8 cellular contexts compared by ENCODE assay signal in the genomic region with DNA sequence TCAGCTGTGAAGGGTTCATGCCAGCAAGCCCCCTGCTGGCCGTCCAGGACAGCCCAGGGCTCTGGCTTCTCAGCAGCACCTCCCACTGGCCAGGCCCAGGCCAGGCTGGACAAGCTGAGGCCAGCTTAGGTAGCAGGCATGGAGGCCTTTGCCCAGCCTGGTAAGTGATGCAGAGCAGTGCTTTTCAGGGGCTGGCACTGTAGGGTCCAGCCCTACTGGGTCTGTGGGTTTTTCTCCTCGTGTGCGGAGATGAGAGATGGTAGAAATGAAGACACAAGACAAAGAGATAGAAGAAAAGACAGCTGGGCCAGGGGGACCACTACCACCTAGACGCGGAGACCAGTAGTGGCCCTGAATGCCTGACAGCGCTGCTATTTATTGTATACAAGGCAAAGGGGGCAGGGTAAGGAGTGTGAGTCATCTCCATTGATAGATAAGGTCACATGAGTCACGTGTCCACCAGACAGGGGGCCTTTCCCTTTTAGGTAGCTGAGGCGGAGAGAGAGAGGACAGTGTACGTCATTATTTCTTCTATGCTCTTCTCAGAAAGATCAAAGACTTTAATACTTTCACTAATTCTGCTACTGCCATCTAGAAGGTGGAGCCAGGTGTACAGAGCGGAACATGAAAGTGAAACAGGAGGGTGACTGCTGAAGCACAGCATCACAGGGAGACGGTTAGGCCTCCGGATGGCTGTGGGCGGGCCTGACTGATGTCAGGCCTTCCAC. TPM values are rescaled to one million over a fixed set of nuclear protein-coding genes. Genes with fewer than 3 reads are reported as not detected.
DNase-seq lines count a peak whose midpoint lies in the region; ATAC-seq and TF ChIP-seq lines count a peak whose summit lies in the region.
"Not testable (repeated sequence)": the region's sequence is repeated elsewhere in the genome, so short reads cannot be mapped to it uniquely, and the experiment has no call there.

No MANE protein-coding gene starts in this region.

- H3K4me1 Mint-ChIP-seq in stimulated activated naive B cell treated with anti-CD40 and anti-IgM and Interleukin-4, amounts not matched to agents 10 μg/mL and 1 μg/mL and 100 μg/mL, for 72 hours = peaks cover 22 to 43% of the 10 kb centered on the region in 2 donors

- H3K27me3 Mint-ChIP-seq in stimulated activated naive B cell treated with anti-CD40 and anti-IgM and Interleukin-4, amounts not matched to agents 10 μg/mL and 1 μg/mL and 100 μg/mL, for 72 hours = not testable (repeated sequence)

- peak overlapping the region; percentile 76 to 81 for H3K4me3 Mint-ChIP-seq in stimulated activated naive B cell treated with anti-CD40 and anti-IgM and Interleukin-4, amounts not matched to agents 10 μg/mL and 1 μg/mL and 100 μg/mL, for 72 hours

- not testable (repeated sequence) for H3K9me3 ChIP-seq in KOPT-K1 (ENCODE audit: insufficient read depth, low read length, poor library complexity, severe bottlenecking)

- H3K4me3 ChIP-seq in GM12865 (ENCODE audit: low read depth, low read length) = not testable (repeated sequence)

- H3K27ac ChIP-seq in KOPT-K1 (ENCODE audit: low read depth, low read length, poor library complexity, severe bottlenecking) = peak overlapping the region; percentile 64

- peaks cover 37 to 47% of the 10 kb centered on the region in 2 donors for H3K36me3 Mint-ChIP-seq in stimulated activated naive B cell treated with anti-CD40 and anti-IgM and Interleukin-4, amounts not matched to agents 10 μg/mL and 1 μg/mL and 100 μg/mL, for 72 hours

- peak; percentile 95 for DNase-seq in GM12865 (ENCODE audit: low read depth)
- DNase-seq in H4 (ENCODE audit: low spot score) = peak; percentile 72
- peak; percentile 86 for DNase-seq in T-helper 22 cell (ENCODE audit: low read depth)
- DNase-seq in activated naive CD4-positive, alpha-beta T cell treated with Interleukin-2 at 50 U/mL for 16 hours = peak; percentile 82
- DNase-seq in fibroblast of the conjunctiva (ENCODE audit: low read depth) = peak; percentile 14
- peak; percentile 41 for DNase-seq in omental fat pad (ENCODE audit: low spot score)
- peak; percentile 84 for DNase-seq in stimulated activated naive B cell treated with anti-CD40 and anti-IgM and Interleukin-4, amounts not matched to agents 10 μg/mL and 1 μg/mL and 100 μg/mL, for 72 hours

- TF ChIP-seq CTCF in GM12865 (IDR thresholded peaks at IDR 0.05; ENCODE audit: insufficient read depth, low read depth, low read length, missing control alignments) = peak; percentile 28
- not testable (repeated sequence) for TF ChIP-seq CTCF in omental fat pad (IDR thresholded peaks at IDR 0.05)

- peak overlapping the region; percentile 97 for H3K27ac Mint-ChIP-seq in stimulated activated naive B cell treated with anti-CD40 and anti-IgM and Interleukin-4, amounts not matched to agents 10 μg/mL and 1 μg/mL and 100 μg/mL, for 72 hours

- H3K36me3 ChIP-seq in KOPT-K1 (ENCODE audit: insufficient read depth, low read length) = peaks cover 85% of the 10 kb centered on the region

- ATAC-seq in omental fat pad (ENCODE audit: low FRiP score) = peak; percentile 73
- peak; percentile 94 to 96 for ATAC-seq in stimulated activated naive B cell treated with anti-CD40 and anti-IgM and Interleukin-4, amounts not matched to agents 10 μg/mL and 1 μg/mL and 100 μg/mL, for 72 hours (replicated peaks)

- not testable (repeated sequence) for H3K9me3 Mint-ChIP-seq in stimulated activated naive B cell treated with anti-CD40 and anti-IgM and Interleukin-4, amounts not matched to agents 10 μg/mL and 1 μg/mL and 100 μg/mL, for 72 hours

RNA-seq across cellular contexts. Expression of gene PILRB, which starts 13.2 kb away (rescaled TPM):
- total RNA-seq in H4 (2014; rRNA removed; shearing (Covaris generic)) = 4.4 and 4.6 TPM in 2 replicates
- 10 to 100 TPM; 25.0 to 83.5 (median 36.9) TPM for total RNA-seq in omental fat pad

RNA-seq across cellular contexts. Expression of gene PILRA, which starts 28.6 kb away (rescaled TPM):
- 0.54 TPM in 1 of 2 replicates, not detected in the other for total RNA-seq in H4 (2014; rRNA removed; shearing (Covaris generic))
- total RNA-seq in omental fat pad = 10 to 100 TPM in 2 of 4 donors, 1 to 10 TPM in 2; 8.6 to 36.9 (median 13.4) TPM

RNA-seq across cellular contexts. Expression of gene SPDYE3, which starts 37.2 kb away (rescaled TPM):
- total RNA-seq in H4 (2014; rRNA removed; shearing (Covaris generic)) = not detected in 2 replicates
- total RNA-seq in omental fat pad = not detected

Comparison
In these comparisons a context has a peak if more than half of its experiments do, and no peak if none do; other contexts are left out.
1. DNase-seq: peak in every context shown above with its lines; median percentile 95 in GM12865; 86 in T-helper 22 cell; 84 in stimulated activated naive B cell treated with anti-CD40 and anti-IgM and Interleukin-4, amounts not matched to agents 10 μg/mL and 1 μg/mL and 100 μg/mL, for 72 hours; 82 in activated naive CD4-positive, alpha-beta T cell treated with Interleukin-2 at 50 U/mL for 16 hours; 72 in H4; 41 in omental fat pad; 14 in fibroblast of the conjunctiva.